Comparison of ENCODE assay signal across 8 cellular contexts in the genomic region with DNA sequence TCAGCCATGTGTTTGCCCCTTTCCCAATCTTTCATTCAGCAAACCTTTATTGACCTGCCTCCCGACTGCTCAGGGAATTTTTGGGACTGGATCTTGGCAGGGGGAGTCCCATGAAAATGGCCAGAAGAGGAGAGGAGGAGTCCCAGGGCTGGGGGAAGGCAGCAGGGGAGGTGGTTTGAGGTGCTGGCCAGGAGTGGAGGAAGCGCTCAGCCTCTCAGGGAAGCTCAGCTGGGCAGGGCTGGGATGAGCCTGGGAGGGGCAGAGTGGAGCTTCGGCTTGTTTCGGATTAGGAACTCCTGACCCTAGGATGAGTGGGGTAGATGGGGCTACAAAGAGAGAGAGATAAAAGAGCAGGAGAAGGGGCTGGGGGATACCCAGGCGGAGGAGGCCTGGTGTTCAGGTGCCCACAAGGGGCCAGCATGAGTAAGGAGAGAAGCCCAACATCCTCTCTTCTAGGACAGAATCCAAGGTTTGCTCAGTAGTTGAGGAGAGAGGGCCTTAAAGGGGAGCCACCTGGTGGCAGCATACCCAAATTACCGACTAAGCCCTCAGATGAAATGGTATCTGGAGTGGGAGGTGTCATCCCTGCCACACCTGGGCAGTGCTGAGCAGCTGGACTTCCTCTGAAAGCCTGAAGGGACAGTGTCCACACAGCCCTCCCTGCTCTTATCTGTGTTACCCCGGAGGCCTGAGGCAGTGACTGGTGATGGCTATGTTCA.
DNase-seq lines count a peak whose midpoint lies in the region; ATAC-seq and TF ChIP-seq lines count a peak whose summit lies in the region.

No MANE protein-coding gene starts in this region.

- CTCF ChIA-PET in MCF 10A (lab: Yijun Ruan, JAX) = interaction anchor here (0.5 to 1.0 kb wide), 4 partner anchors 118 to 243 kb away, joined by 3 to 4 read pairs (median 3); no protein-coding TSS in a partner anchor

- H3K27me3 ChIP-seq in neural progenitor cell = peaks cover 97% of the 10 kb centered on the region

- H3K27me3 Mint-ChIP-seq in MCF 10A (ENCODE audit: insufficient read depth, unreplicated experiment) (no peaks in the 10 kb centered on the region), neural progenitor cell (ENCODE audit: insufficient read depth, low read depth) (peaks cover 40% of the 10 kb centered on the region)

- H4K20me1 ChIP-seq in neural progenitor cell (ENCODE audit: low read depth) = peaks cover 17% of the 10 kb centered on the region

- no peak overlapping the region for H3K27ac ChIP-seq in neural progenitor cell

- peaks cover 19% of the 10 kb centered on the region for H3K4me1 ChIP-seq in neural progenitor cell

- no peak overlapping the region for H2AFZ ChIP-seq in neural progenitor cell (replicated peaks)

- DNase-seq in AG09309 (ENCODE audit: low read depth) (no peak), NCI-H345 treated with DMSO at 0.1 percent for 48 hours (lab: John Stamatoyannopoulos, UW; ENCODE audit: unreplicated experiment) (peak; percentile 58), MCF 10A (ENCODE audit: unreplicated experiment) (peak; percentile 62), neural progenitor cell (ENCODE audit: low spot score) (peak; percentile 73)

- ATAC-seq in GM18511 (IDR thresholded peaks at IDR 0.05; ENCODE audit: unreplicated experiment) = no peak
- ATAC-seq in HG03039 (IDR thresholded peaks at IDR 0.05; ENCODE audit: unreplicated experiment) = no peak
- ATAC-seq in GM21576 (IDR thresholded peaks at IDR 0.05; ENCODE audit: unreplicated experiment) = no peak

- peak; percentile 50 for TF ChIP-seq CTCF in AG09309 (IDR thresholded peaks at IDR 0.05; ENCODE audit: control insufficient read depth, insufficient read depth, low read depth, low read length, missing control alignments)
- TF ChIP-seq CTCF in GM12872 (IDR thresholded peaks at IDR 0.05; ENCODE audit: insufficient read depth, low read depth, low read length) = peak; percentile 67
- peak; percentile 41 for TF ChIP-seq CTCF in MCF 10A (IDR thresholded peaks at IDR 0.05; ENCODE audit: unreplicated experiment)
- TF ChIP-seq CTCF in neural progenitor cell (IDR thresholded peaks at IDR 0.05) = peak; percentile 65

- no peak overlapping the region for H3K4me2 ChIP-seq in neural progenitor cell

- H3K36me3 Mint-ChIP-seq in MCF 10A (ENCODE audit: insufficient read depth, unreplicated experiment) (peaks cover 6% of the 10 kb centered on the region), neural progenitor cell (no peaks in the 10 kb centered on the region)

- H3K4me3 Mint-ChIP-seq in MCF 10A (ENCODE audit: unreplicated experiment) = no peak overlapping the region
- H3K4me3 Mint-ChIP-seq in neural progenitor cell = no peak overlapping the region

- H3K9me3 ChIP-seq in neural progenitor cell (ENCODE audit: low read depth) = no peaks in the 10 kb centered on the region

- no peaks in the 10 kb centered on the region for H3K79me2 ChIP-seq in neural progenitor cell (ENCODE audit: low read depth)

- H3K4me1 Mint-ChIP-seq in MCF 10A (ENCODE audit: insufficient read depth, unreplicated experiment) = peaks cover 8% of the 10 kb centered on the region
- H3K4me1 Mint-ChIP-seq in neural progenitor cell = peaks cover 18% of the 10 kb centered on the region

- intact Hi-C loops in MCF 10A (cut with micrococcal nuclease) = no loop called here

- no TSS peak for BruUV-seq in MCF 10A (replicated peaks; lab: Mats Ljungman, UMichigan)

- H3K4me3 ChIP-seq in AG09309 (ENCODE audit: control insufficient read depth, low read depth, low read length) (no peak overlapping the region), neural progenitor cell (no peak overlapping the region)

- no peaks in the 10 kb centered on the region for H3K36me3 ChIP-seq in neural progenitor cell

- H3F3A ChIP-seq in neural progenitor cell (ENCODE audit: low read depth) = peaks cover 10% of the 10 kb centered on the region

- no peaks in the 10 kb centered on the region for H3K9me3 Mint-ChIP-seq in MCF 10A (ENCODE audit: unreplicated experiment)
- no peaks in the 10 kb centered on the region for H3K9me3 Mint-ChIP-seq in neural progenitor cell

- POLR2A ChIA-PET in MCF 10A (lab: Yijun Ruan, JAX) = interaction anchor here (1.1 kb wide), 1 partner anchor 13 kb away, joined by 3 read pairs; no protein-coding TSS in a partner anchor

- no peak overlapping the region for H3K27ac Mint-ChIP-seq in MCF 10A (ENCODE audit: low read depth, unreplicated experiment)
- no peak overlapping the region for H3K27ac Mint-ChIP-seq in neural progenitor cell

- H3K9ac ChIP-seq in neural progenitor cell = no peak overlapping the region
